ENCODE assay signal across 9 cellular contexts in the genomic region with DNA sequence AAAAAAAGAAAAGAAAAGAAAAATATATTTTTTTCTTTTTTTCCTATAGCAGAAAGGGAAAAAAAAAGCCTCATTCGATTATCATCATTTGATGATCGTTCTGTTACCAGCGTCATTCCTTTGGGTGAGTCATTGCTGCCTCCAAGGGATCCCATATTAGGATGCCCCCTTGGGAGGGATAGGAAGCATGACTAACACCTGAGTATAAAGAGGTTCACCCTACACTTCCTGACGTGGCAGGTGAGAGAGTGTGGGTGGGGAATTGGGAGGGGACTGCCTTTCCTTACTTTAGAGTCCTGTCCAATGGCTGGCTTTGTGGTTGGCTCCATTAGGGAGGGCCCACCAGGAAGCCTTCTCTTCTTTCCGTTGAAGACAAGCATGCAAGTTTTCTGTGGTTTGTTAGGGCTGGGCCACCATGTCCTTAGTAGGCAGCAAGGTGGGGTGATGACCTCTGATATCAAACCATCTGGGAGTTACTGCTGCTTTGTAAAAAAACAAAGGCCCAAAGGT. TPM values are rescaled to one million over a fixed set of nuclear protein-coding genes. Genes with fewer than 3 reads are reported as not detected.
DNase-seq lines count a peak whose midpoint lies in the region; ATAC-seq, FAIRE-seq and TF ChIP-seq lines count a peak whose summit lies in the region.
"Had no signal": no experiment of that assay in that cellular context is flagged by ENCODE, and none has a peak within 500 bp of the region (broad histone marks: within the 10 kb centered on the region; RNA-seq: fewer than 3 reads in every experiment).

No MANE protein-coding gene starts in this region.

- TF ChIP-seq CTCF in A549 (IDR thresholded peaks at IDR 0.05) (no peak), sigmoid colon (IDR thresholded peaks at IDR 0.05) (no peak)

- DNase-seq in A549 (ENCODE audit: low read depth in 1 of 2, low spot score in 1 of 2) (peak; percentile 41 to 47), HS-27A (ENCODE audit: low read depth) (peak; percentile 54), activated T-cell treated with anti-CD3 and anti-CD28 coated beads for 24 hours (ENCODE audit: low read depth) (peak; percentile 17), islet precursor cell (peak; percentile 94), DMS153 (lab: John Stamatoyannopoulos, UW) (no peak), sigmoid colon (no peak)
- DNase-seq: aorta had no signal

- CTCF ChIA-PET in A549 (lab: Yijun Ruan, JAX): interaction anchor here (1.6 kb wide), 1 partner anchor 56 kb away, joined by 5 read pairs; a partner anchor contains a TSS

- no peak overlapping the region for H3K4me3 ChIP-seq in A549
- H3K4me3 ChIP-seq in sigmoid colon: no peak overlapping the region

- TF ChIP-seq EP300 in A549 (IDR thresholded peaks at IDR 0.05) (no peak), sigmoid colon (IDR thresholded peaks at IDR 0.05) (no peak)

- WGBS in A549 (ENCODE audit: missing lambda C conversion rate): 15% methylated on average over 5 of the region's 5 CpGs
- 66 to 69% methylated on average over 5 of the region's 5 CpGs for WGBS in sigmoid colon, 2 donors

- H3K27ac ChIP-seq in A549: peak overlapping the region in 1 of 2 experiments; percentile 50; a peak in 2 of 6 replicates
- no peak overlapping the region for H3K27ac ChIP-seq in sigmoid colon

- TF ChIP-seq POLR2A in A549 (IDR thresholded peaks at IDR 0.05; ENCODE audit: low read length): no peak
- TF ChIP-seq POLR2A in sigmoid colon (IDR thresholded peaks at IDR 0.05): no peak

- no peaks in the 10 kb centered on the region for H3K36me3 ChIP-seq in sigmoid colon

- intact Hi-C loops in sigmoid colon (cut with DNase I): no loop called here

- H3K4me1 ChIP-seq in A549 (peaks cover 20% of the 10 kb centered on the region), sigmoid colon (peaks cover 0 to 38% (median 30%) of the 10 kb centered on the region in 4 donors)

- ATAC-seq in A549: peak; percentile 69 to 79; a peak in 5 of 6 replicates
- no peak for ATAC-seq in GM18907 (IDR thresholded peaks at IDR 0.05; ENCODE audit: unreplicated experiment)
- no peak for ATAC-seq in GM21367 (IDR thresholded peaks at IDR 0.05; ENCODE audit: unreplicated experiment)

- POLR2A ChIA-PET in A549 (lab: Yijun Ruan, JAX): interaction anchor here (1.4 kb wide), 1 partner anchor 55 kb away, joined by 4 read pairs; no protein-coding TSS in a partner anchor

- no peaks in the 10 kb centered on the region for H3K27me3 ChIP-seq in sigmoid colon

- peak overlapping the region; percentile 21; the same call in 1 of the 3 replicates for H3K4me2 ChIP-seq in A549

- FAIRE-seq in A549 (lab: Jason Lieb, UNC): no peak

- no peaks in the 10 kb centered on the region for H3K9me3 ChIP-seq in A549
- H3K9me3 ChIP-seq in sigmoid colon: no peaks in the 10 kb centered on the region

- TF ChIP-seq RAD21 in A549 (conservative IDR thresholded peaks at IDR 0.05 in 1 of 2, IDR thresholded peaks at IDR 0.05 in 1 of 2): no peak

TF ChIP-seq in A549, 52 proteins besides CTCF, POLR2A, EP300 and RAD21:
- TF ChIP-seq FOSL2 (IDR thresholded peaks at IDR 0.05) (no peak; the same call in 1 of the 2 replicates), FOSL2 (CRISPR knock-in tag; IDR thresholded peaks at IDR 0.05) (peak; percentile 48; the same call in 1 of the 2 replicates), HOXB13 (CRISPR knock-in tag; IDR thresholded peaks at IDR 0.05; ENCODE audit: low read depth) (no peak)

RNA-seq across cellular contexts. Expression of a gene that starts 56.1 kb away (rescaled TPM):
- 20.3 and 27.5 TPM in 2 replicates for polyA plus RNA-seq in A549 (2011; rRNA removed)
- polyA plus RNA-seq in A549 (2012; cell fraction: cytosol; rRNA removed): 5.6 and 6.7 TPM in 2 replicates
- polyA plus RNA-seq in A549 (2012; cell fraction: nucleus; rRNA removed): 3.2 and 4.7 TPM in 2 replicates
- polyA plus RNA-seq in A549 (2017; fragmentation: RNase III; extraction: RNeasy Plus Mini Kit Qiagen cat#74134 plus additional on column Dnase treatment): 21.3 to 25.8 TPM (median 22.9 TPM) in 3 replicates
- polyA minus RNA-seq in A549 (2011; rRNA and poly(A)+ RNA removed): 21.2 and 22.4 TPM in 2 replicates
- total RNA-seq in sigmoid colon: 10 to 100 TPM; 22.0 to 53.9 (median 33.0) TPM
- 10 to 100 TPM in 1 of 3 donors, 1 to 10 TPM in 2; 2.5 to 17.4 (median 7.2) TPM for polyA plus RNA-seq in sigmoid colon

Comparison
In these comparisons a context has a peak if more than half of its experiments do, and no peak if none do; other contexts are left out.
1. ATAC-seq: peak in A549 (2 of 2); none in GM18907 (single experiment) and GM21367 (single experiment).
2. DNase-seq: peak in A549 (2 of 2), HS-27A (single experiment), activated T-cell treated with anti-CD3 and anti-CD28 coated beads for 24 hours (single experiment) and islet precursor cell (single experiment); none in DMS153 (single experiment) and sigmoid colon (single experiment).